15 cellular contexts compared by ENCODE assay signal in the genomic region with DNA sequence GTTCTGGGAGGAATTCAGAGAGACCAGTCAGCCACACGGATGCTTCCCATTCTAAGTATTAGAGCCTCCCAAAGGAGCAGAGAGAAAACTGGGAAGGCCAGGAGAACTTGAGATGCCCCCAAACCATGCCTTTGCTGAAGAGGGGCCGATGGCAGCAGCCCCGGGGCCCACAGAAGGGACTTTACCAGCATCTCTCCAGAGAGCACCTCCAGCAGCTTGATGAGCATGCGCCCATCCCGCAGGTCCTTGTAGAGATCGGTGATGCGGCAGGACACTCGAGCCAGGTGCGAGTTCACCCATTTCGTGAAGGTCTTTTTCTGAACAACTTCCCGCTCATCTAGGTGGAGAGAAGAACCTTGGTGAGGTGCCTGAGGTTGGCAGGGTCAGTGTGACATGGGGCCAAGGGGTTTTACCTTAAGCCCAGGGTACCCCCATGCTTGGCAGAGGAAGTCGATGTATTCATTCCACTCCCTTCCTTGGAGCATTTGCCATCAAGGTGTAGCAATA.
"Had no signal": no experiment of that assay in that cellular context is flagged by ENCODE, and none has a peak within 500 bp of the region (broad histone marks: within the 10 kb centered on the region; RNA-seq: fewer than 3 reads in every experiment).

No MANE protein-coding gene starts in this region.

- H3K27me3 ChIP-seq: esophagus squamous epithelium, gastroesophageal sphincter, hepatocyte, neutrophil, uterus had no signal

- DNase-seq: effector memory CD4-positive, alpha-beta T cell; esophagus squamous epithelium; foreskin fibroblast; head of caudate nucleus; mucosa of descending colon; stimulated activated CD4-positive, alpha-beta T cell treated with anti-CD3 and anti-CD28 coated beads, Interleukin-12 subunit alpha, Interleukin-12 subunit beta, amount 100 ng/mL, for 4 hours; stimulated activated naive CD4-positive, alpha-beta T cell treated with Interleukin-2 at 50 U/mL for 16 hours; uterus had no signal

- H3K4me3 ChIP-seq: coronary artery, esophagus squamous epithelium, gastroesophageal sphincter, hepatocyte, mucosa of descending colon, skin epidermis, uterus had no signal

- H3K4me1 ChIP-seq: uterus had no signal

- H3K9me3 ChIP-seq: esophagus squamous epithelium, gastroesophageal sphincter, mucosa of descending colon, neutrophil, uterus had no signal

- H3K4me2 ChIP-seq: hepatocyte had no signal

- ATAC-seq: gastroesophageal sphincter; mucosa of descending colon; naive thymus-derived CD8-positive, alpha-beta T cell; sciatic nerve had no signal

- H3K36me3 ChIP-seq: esophagus squamous epithelium, gastroesophageal sphincter, neutrophil, uterus had no signal

- H2AFZ ChIP-seq: hepatocyte had no signal

- H3K27ac ChIP-seq: esophagus squamous epithelium, hepatocyte, neutrophil, skin epidermis, uterus had no signal
